In genomic region chr20:21315138-21315537, GRCh38 we compare ENCODE assay signal across 8 cellular contexts. TPM values are rescaled to one million over a fixed set of nuclear protein-coding genes. Genes with fewer than 3 reads are reported as not detected.
DNase-seq lines count a peak whose midpoint lies in the region; ATAC-seq and TF ChIP-seq lines count a peak whose summit lies in the region.

No MANE protein-coding gene starts in this region.

- H3K4me2 ChIP-seq in H9 (ENCODE audit: insufficient read depth, insufficient read length, low read length) = no peak overlapping the region

- no peak overlapping the region for H2AK5ac ChIP-seq in H9 (ENCODE audit: insufficient read length, low read length)

- no peak overlapping the region for H4K8ac ChIP-seq in H9 (replicated peaks; ENCODE audit: insufficient read length, low read depth, low read length)

- no CpG with 5 or more reads among the region's 4 CpGs for WGBS in H9 (ENCODE audit: extremely low coverage, insufficient read length, low lambda C conversion rate)

- H3K9me3 Mint-ChIP-seq in activated T-helper 17 cell treated with anti-CD3 and anti-CD28 coated beads, Interleukin-2, amount 50 U/mL, for 72 hours = no peaks in the 10 kb centered on the region
- H3K9me3 Mint-ChIP-seq in H9 = peaks cover 0 to 2% of the 10 kb centered on the region in 2 experiments; a peak in 1 of 5 replicates

- no peak overlapping the region for H2BK15ac ChIP-seq in H9 (ENCODE audit: low read depth, low read length)

- no peak overlapping the region for H4K5ac ChIP-seq in H9 (ENCODE audit: insufficient read length, low read depth, low read length)

- H2BK20ac ChIP-seq in H9 (ENCODE audit: low read depth, low read length, poor library complexity, severe bottlenecking) = no peak overlapping the region

- H3K9me3 ChIP-seq in H9 (ENCODE audit: control insufficient read depth, low read depth, low read length) (no peaks in the 10 kb centered on the region), uterus (no peaks in the 10 kb centered on the region)

- peaks cover 26% of the 10 kb centered on the region for H3K36me3 Mint-ChIP-seq in activated T-helper 17 cell treated with anti-CD3 and anti-CD28 coated beads, Interleukin-2, amount 50 U/mL, for 72 hours (ENCODE audit: low read depth)
- H3K36me3 Mint-ChIP-seq in H9 (ENCODE audit: insufficient read depth in 1 of 3, low read depth in 3 of 3) = peaks cover 0 to 6% (median 2%) of the 10 kb centered on the region in 3 experiments; a peak in 4 of 7 replicates

- TF ChIP-seq POLR2A in uterus (IDR thresholded peaks at IDR 0.05) = no peak

- DNase-seq in GM04504 (ENCODE audit: low read depth) (peak; percentile 14), myocyte (ENCODE audit: low read depth) (peak; percentile 69), H9 (no peak), uterus (no peak), cortex of kidney (lab: John Stamatoyannopoulos, UW) (no peak)

- peak overlapping the region; percentile 19 for H3K4me3 Mint-ChIP-seq in activated T-helper 17 cell treated with anti-CD3 and anti-CD28 coated beads, Interleukin-2, amount 50 U/mL, for 72 hours
- no peak overlapping the region for H3K4me3 Mint-ChIP-seq in H9

- peak; percentile 48 for ATAC-seq in HG03039 (IDR thresholded peaks at IDR 0.05; ENCODE audit: unreplicated experiment)
- ATAC-seq in activated T-helper 17 cell treated with anti-CD3 and anti-CD28 coated beads, Interleukin-2, amount 50 U/mL, for 72 hours (replicated peaks) = peak; percentile 96
- no peak for ATAC-seq in GM18861 (IDR thresholded peaks at IDR 0.05; ENCODE audit: unreplicated experiment)

- TF ChIP-seq CTCF in H9 (conservative IDR thresholded peaks at IDR 0.05) (no peak), uterus (IDR thresholded peaks at IDR 0.05) (no peak)

- peak overlapping the region; percentile 70 for H3K27ac Mint-ChIP-seq in activated T-helper 17 cell treated with anti-CD3 and anti-CD28 coated beads, Interleukin-2, amount 50 U/mL, for 72 hours
- no peak overlapping the region; a peak in 1 of 7 replicates for H3K27ac Mint-ChIP-seq in H9

- no peak overlapping the region for H3K23ac ChIP-seq in H9 (ENCODE audit: insufficient read length, low read depth, low read length)

- H3K27me3 ChIP-seq in H9 (ENCODE audit: insufficient read depth, low read length) (no peaks in the 10 kb centered on the region), uterus (no peaks in the 10 kb centered on the region)

- H2BK12ac ChIP-seq in H9 (ENCODE audit: insufficient read length, low read depth, low read length) = no peak overlapping the region

- H3K4ac ChIP-seq in H9 (ENCODE audit: low read depth, low read length) = no peak overlapping the region

- intact Hi-C loops in uterus (cut with DNase I; ENCODE audit: low total_unique reads) = no loop called here

- no peaks in the 10 kb centered on the region for H3K23me2 ChIP-seq in H9 (ENCODE audit: insufficient read length, low read depth, low read length, poor library complexity, severe bottlenecking)

- no peak overlapping the region for H3T11ph ChIP-seq in H9 (ENCODE audit: low read length)

- no peaks in the 10 kb centered on the region for H3K27me3 Mint-ChIP-seq in activated T-helper 17 cell treated with anti-CD3 and anti-CD28 coated beads, Interleukin-2, amount 50 U/mL, for 72 hours
- H3K27me3 Mint-ChIP-seq in H9 (ENCODE audit: low read depth) = no peaks in the 10 kb centered on the region

- H3K79me1 ChIP-seq in H9 (ENCODE audit: insufficient read depth, low read depth, low read length, poor library complexity, severe bottlenecking) = no peaks in the 10 kb centered on the region

- no peak overlapping the region for H2BK5ac ChIP-seq in H9 (ENCODE audit: insufficient read length, low read length)

- H4K20me1 ChIP-seq in H9 (ENCODE audit: control insufficient read depth, insufficient read depth, insufficient read length) = no peaks in the 10 kb centered on the region

- peaks cover 66% of the 10 kb centered on the region for H3K79me2 ChIP-seq in H9 (ENCODE audit: insufficient read depth, low read length)

- H2BK120ac ChIP-seq in H9 (ENCODE audit: low read depth, low read length, poor library complexity, severe bottlenecking) = no peak overlapping the region

- H3K27ac ChIP-seq in H9 (ENCODE audit: insufficient read length, low read depth, low read length) (no peak overlapping the region), uterus (no peak overlapping the region)

- no peak overlapping the region for H3K4me3 ChIP-seq in uterus

- peaks cover 35% of the 10 kb centered on the region for H3K4me1 Mint-ChIP-seq in activated T-helper 17 cell treated with anti-CD3 and anti-CD28 coated beads, Interleukin-2, amount 50 U/mL, for 72 hours
- peaks cover 31 to 35% of the 10 kb centered on the region in 2 experiments for H3K4me1 Mint-ChIP-seq in H9

- no peak overlapping the region for H3K14ac ChIP-seq in H9 (ENCODE audit: insufficient read depth, low read length)

- H3K56ac ChIP-seq in H9 (ENCODE audit: insufficient read length, low read depth, low read length) = no peak overlapping the region

- H3K18ac ChIP-seq in H9 (ENCODE audit: insufficient read length, low read depth, low read length) = no peak overlapping the region

- H4K91ac ChIP-seq in H9 (ENCODE audit: insufficient read length, low read depth, low read length) = no peak overlapping the region

- H2AFZ ChIP-seq in H9 (ENCODE audit: low read length) = no peak overlapping the region

- H3K4me1 ChIP-seq in H9 (ENCODE audit: insufficient read depth, low read length) (0 out of 2 replicates have a peak, but pooled peaks cover 3% of the 10 kb centered on the region), uterus (no peaks in the 10 kb centered on the region)

- H3K9ac ChIP-seq in H9 (ENCODE audit: extremely low read depth, insufficient read length, low read length) = no peak overlapping the region

- H3K36me3 ChIP-seq in uterus = no peaks in the 10 kb centered on the region

RNA-seq across cellular contexts. Expression of gene XRN2, which starts 12.0 kb away (rescaled TPM):
- 10 to 100 TPM; 42.9 to 82.3 TPM for total RNA-seq in activated T-helper 17 cell treated with anti-CD3 and anti-CD28 coated beads, Interleukin-2, amount 50 U/mL, for 72 hours
- 87.0 and 91.1 TPM in 2 replicates for total RNA-seq in myocyte
- 37.1 TPM for polyA plus RNA-seq in myocyte (2012)
- 96.7 and 97.6 TPM in 2 replicates for total RNA-seq in H9 (2021)
- total RNA-seq in uterus = 100 to 1,000 TPM in 1 of 4 donors, 10 to 100 TPM in 3; 32.6 to 100 (median 51.7) TPM

Comparison
In these comparisons a context has a peak if more than half of its experiments do, and no peak if none do; other contexts are left out.
1. DNase-seq: peak in GM04504 (single experiment) and myocyte (single experiment); none in H9 (single experiment), uterus (0 of 2) and cortex of kidney (single experiment).